ENCODE assay signal across 1 cellular context in the genomic region with DNA sequence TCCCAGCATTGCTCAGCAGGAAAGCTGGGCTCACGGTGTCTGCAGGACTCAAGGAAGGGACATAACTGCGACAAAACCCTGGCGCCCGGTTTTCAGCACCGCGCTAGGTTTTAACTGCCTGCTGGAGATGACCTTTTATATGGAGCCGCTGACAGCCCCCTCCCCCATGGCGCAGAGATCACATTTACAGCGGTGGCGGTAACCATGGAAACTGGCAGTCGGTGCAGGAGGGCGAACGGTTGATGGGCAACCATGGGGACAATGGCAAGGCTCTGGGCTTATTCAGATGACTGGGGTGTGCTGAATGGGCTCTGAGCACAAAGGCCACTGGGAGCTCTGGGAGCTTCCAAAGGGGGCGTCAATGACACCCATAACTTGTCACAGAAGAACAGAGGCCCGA.
TF ChIP-seq lines count a peak whose summit lies in the region.

No MANE protein-coding gene starts in this region.

TF ChIP-seq in H1, 55 proteins besides CTCF, POLR2A, EP300 and RAD21 (continued from another document):
- TF ChIP-seq KDM1A (IDR thresholded peaks at IDR 0.05; ENCODE audit: borderline replicate concordance, low read length) (no peak; the same call in 1 of the 2 replicates), GABPA (IDR thresholded peaks at IDR 0.05; ENCODE audit: borderline replicate concordance, insufficient read depth, low read length) (no peak), BCL11A (IDR thresholded peaks at IDR 0.05; ENCODE audit: low read depth in 2 of 2, low read length in 2 of 2) (no peak), ASH2L (IDR thresholded peaks at IDR 0.05; ENCODE audit: low read length) (peak; percentile 22), SP4 (IDR thresholded peaks at IDR 0.05; ENCODE audit: low read length) (no peak)
- TF ChIP-seq, protein P1, sequence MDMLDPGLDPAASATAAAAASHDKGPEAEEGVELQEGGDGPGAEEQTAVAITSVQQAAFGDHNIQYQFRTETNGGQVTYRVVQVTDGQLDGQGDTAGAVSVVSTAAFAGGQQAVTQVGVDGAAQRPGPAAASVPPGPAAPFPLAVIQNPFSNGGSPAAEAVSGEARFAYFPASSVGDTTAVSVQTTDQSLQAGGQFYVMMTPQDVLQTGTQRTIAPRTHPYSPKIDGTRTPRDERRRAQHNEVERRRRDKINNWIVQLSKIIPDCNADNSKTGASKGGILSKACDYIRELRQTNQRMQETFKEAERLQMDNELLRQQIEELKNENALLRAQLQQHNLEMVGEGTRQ (IDR thresholded peaks at IDR 0.05; ENCODE audit: low read length): no peak
TF ChIP-seq in H1: peak in this region for 6.
